26 cellular contexts compared by ENCODE assay signal in the genomic region with DNA sequence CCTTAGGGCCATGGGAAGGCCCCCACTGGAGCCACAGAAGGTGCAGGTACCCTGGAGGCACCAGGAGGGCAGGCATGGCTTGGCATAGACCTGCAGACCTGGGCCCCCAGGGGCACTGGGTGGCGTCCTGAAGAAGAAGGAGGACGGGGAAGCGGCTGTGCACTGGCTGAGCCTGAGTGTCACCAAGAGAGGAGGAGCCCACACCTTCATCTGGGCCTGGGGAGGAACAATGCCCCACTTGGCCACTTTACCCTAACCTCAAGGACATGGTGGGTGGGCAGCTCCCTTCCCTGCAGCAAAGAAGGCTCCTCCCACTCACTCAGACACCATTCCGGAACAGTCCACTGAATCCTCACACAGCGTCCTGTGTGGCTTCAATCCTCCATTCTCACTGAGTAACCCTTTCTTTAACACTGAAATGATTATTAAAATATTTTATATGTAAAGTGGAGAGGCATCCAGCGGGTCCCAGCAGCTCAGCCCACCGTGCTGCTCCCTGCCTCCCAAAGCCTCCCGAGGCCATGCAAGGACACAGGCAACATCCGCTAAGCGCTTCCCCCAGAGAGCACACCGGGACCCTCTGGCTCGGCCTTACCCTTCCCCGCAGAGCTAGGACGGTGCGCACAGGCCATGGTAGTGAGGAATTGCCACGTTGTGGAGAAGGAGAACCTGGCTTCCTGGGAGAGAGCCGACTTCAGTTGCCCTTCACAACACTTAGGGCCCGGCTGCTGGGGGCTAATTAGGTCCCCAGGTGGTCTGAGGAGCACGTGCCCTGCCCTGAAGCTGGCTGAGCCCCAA.
"Had no signal": no experiment of that assay in that cellular context is flagged by ENCODE, and none has a peak within 500 bp of the region (broad histone marks: within the 10 kb centered on the region; RNA-seq: fewer than 3 reads in every experiment).

No MANE protein-coding gene starts in this region.

- H3K9me3 ChIP-seq: psoas muscle, right lobe of liver, testis, thyroid gland, transverse colon, vagina had no signal

- H3K4me1 ChIP-seq: parathyroid adenoma, psoas muscle, right lobe of liver, stomach, thyroid gland, transverse colon, upper lobe of left lung, vagina had no signal

- H3K27ac ChIP-seq: hepatocyte, left ventricle myocardium inferior, parathyroid adenoma, psoas muscle, right lobe of liver, skin epidermis, stomach, testis, thyroid gland, transverse colon, upper lobe of left lung, vagina had no signal

- H2AFZ ChIP-seq: hepatocyte, parathyroid adenoma had no signal

- H3K9ac ChIP-seq: parathyroid adenoma had no signal

- DNase-seq: islet precursor cell; left ventricle myocardium inferior; midbrain; mucosa of descending colon; naive thymus-derived CD4-positive, alpha-beta T cell; nucleus accumbens; psoas muscle; right lobe of liver; stimulated activated CD4-positive, alpha-beta T cell treated with anti-CD3 and anti-CD28 coated beads, Interleukin-12 subunit alpha, Interleukin-12 subunit beta, amount 100 ng/mL, for 4 hours; stimulated activated CD4-positive, alpha-beta T cell treated with anti-CD3 and anti-CD28 coated beads, Interleukin-15, amount 100 ng/mL, for 24 hours; stimulated activated CD4-positive, alpha-beta T cell treated with anti-CD3 and anti-CD28 coated beads, Interleukin-2, amount 100 ng/mL, for 24 hours; stimulated activated CD4-positive, alpha-beta T cell treated with anti-CD3 and anti-CD28 coated beads, Interleukin-4, amount 100 ng/mL, for 1 hour; stimulated activated naive B cell treated with anti-CD40 and anti-IgM and Interleukin-4, amounts not matched to agents 10 μg/mL and 1 μg/mL and 100 μg/mL, for 72 hours; stimulated activated naive CD8-positive, alpha-beta T cell treated with anti-CD3 and anti-CD28 coated beads, Interleukin-15, Interleukin-2, amounts not matched to agents 100 U/mL and 50 U/mL, for 24 hours; stomach; testis; thyroid gland; transverse colon; upper lobe of left lung had no signal

- H3K36me3 ChIP-seq: left ventricle myocardium inferior, right lobe of liver, stomach, thyroid gland, transverse colon, upper lobe of left lung, vagina had no signal

- H3K36me3 Mint-ChIP-seq: memory B cell; natural killer cell treated with Interleukin-12 subunit alpha and Interleukin-12 subunit beta and Interleukin-15 and Interleukin-18, amount 100 ng/mL, for 72 hours; stimulated activated naive B cell treated with anti-CD40 and anti-IgM and Interleukin-4, amounts not matched to agents 10 μg/mL and 1 μg/mL and 100 μg/mL, for 72 hours had no signal

- H3K4me3 Mint-ChIP-seq: memory B cell; naive thymus-derived CD4-positive, alpha-beta T cell; natural killer cell treated with Interleukin-12 subunit alpha and Interleukin-12 subunit beta and Interleukin-15 and Interleukin-18, amount 100 ng/mL, for 72 hours; stimulated activated naive B cell treated with anti-CD40 and anti-IgM and Interleukin-4, amounts not matched to agents 10 μg/mL and 1 μg/mL and 100 μg/mL, for 72 hours had no signal

- H3K4me1 Mint-ChIP-seq: memory B cell; naive thymus-derived CD4-positive, alpha-beta T cell; stimulated activated naive B cell treated with anti-CD40 and anti-IgM and Interleukin-4, amounts not matched to agents 10 μg/mL and 1 μg/mL and 100 μg/mL, for 72 hours had no signal

- H3K4me2 ChIP-seq: hepatocyte had no signal

- H3K27me3 ChIP-seq: hepatocyte, right lobe of liver, stomach, testis, thyroid gland, transverse colon, upper lobe of left lung, vagina had no signal

- H3K27ac Mint-ChIP-seq: memory B cell; naive thymus-derived CD4-positive, alpha-beta T cell; natural killer cell treated with Interleukin-12 subunit alpha and Interleukin-12 subunit beta and Interleukin-15 and Interleukin-18, amount 100 ng/mL, for 72 hours; stimulated activated naive B cell treated with anti-CD40 and anti-IgM and Interleukin-4, amounts not matched to agents 10 μg/mL and 1 μg/mL and 100 μg/mL, for 72 hours had no signal

- H3K4me3 ChIP-seq: hepatocyte, left ventricle myocardium inferior, lung, mucosa of descending colon, psoas muscle, right lobe of liver, skin epidermis, stomach, testis, thyroid gland, transverse colon, upper lobe of left lung, vagina had no signal

- H3K27me3 Mint-ChIP-seq: memory B cell; natural killer cell treated with Interleukin-12 subunit alpha and Interleukin-12 subunit beta and Interleukin-15 and Interleukin-18, amount 100 ng/mL, for 72 hours; stimulated activated naive B cell treated with anti-CD40 and anti-IgM and Interleukin-4, amounts not matched to agents 10 μg/mL and 1 μg/mL and 100 μg/mL, for 72 hours had no signal
